In the genomic region with DNA sequence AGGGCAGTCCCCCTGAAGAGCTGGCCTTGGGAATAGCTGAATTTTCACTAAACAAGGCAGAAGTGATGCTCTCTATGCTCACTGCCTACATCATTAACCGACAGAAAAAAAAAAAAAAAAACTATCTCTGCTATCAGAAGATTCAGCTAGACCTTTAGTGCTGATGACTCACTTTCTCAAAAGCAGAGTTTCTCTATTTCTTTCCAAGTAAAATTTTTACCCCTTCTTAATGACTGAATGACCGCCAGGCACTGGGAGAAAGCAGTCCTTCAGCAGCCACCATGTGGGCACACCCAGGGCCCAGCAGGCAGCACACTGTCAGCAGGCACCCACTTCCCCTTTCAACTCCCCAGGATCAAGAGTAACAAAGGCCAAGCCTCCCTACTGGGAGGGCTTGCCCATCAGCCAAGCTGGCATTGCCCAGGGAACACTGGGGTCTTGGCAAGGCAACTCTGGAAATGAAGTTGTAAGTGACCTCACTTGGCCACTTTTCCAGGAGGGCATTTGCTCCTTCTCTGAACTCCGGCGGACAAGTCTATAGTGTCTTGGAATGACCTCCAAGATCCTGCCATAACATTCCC, we compare ENCODE assay signal across 12 cellular contexts.
"Had no signal": no experiment of that assay in that cellular context is flagged by ENCODE, and none has a peak within 500 bp of the region (broad histone marks: within the 10 kb centered on the region; RNA-seq: fewer than 3 reads in every experiment).

No MANE protein-coding gene starts in this region.

- H3K27ac ChIP-seq: brain microvascular endothelial cell, coronary artery, esophagus muscularis mucosa, left ventricle myocardium inferior, tibial artery had no signal

- H3K9me3 ChIP-seq: esophagus muscularis mucosa, left ventricle myocardium inferior, tibial artery had no signal

- DNase-seq: activated CD4-positive, alpha-beta T cell treated with anti-CD3 and anti-CD28 coated beads, Interleukin-2, amount 10 ng/mL, durations not matched to agents 7 days and 5 days; activated naive CD4-positive, alpha-beta T cell; activated naive CD8-positive, alpha-beta T cell treated with anti-CD3 and anti-CD28 coated beads, Interleukin-2, amount 10 ng/mL, durations not matched to agents 7 days and 5 days; brain microvascular endothelial cell; effector CD4-positive, alpha-beta T cell; glutamatergic neuron; left ventricle myocardium inferior; naive B cell; tibial artery had no signal

- H3K4me1 ChIP-seq: esophagus muscularis mucosa, left ventricle myocardium inferior had no signal

- H3K4me3 ChIP-seq: coronary artery, esophagus muscularis mucosa, left ventricle myocardium inferior, tibial artery had no signal

- ATAC-seq: stimulated activated effector memory CD8-positive, alpha-beta T cell treated with anti-CD3 and anti-CD28 coated beads, Interleukin-12 subunit alpha, Interleukin-12 subunit beta, amount 100 ng/mL, for 72 hours had no signal

- H3K36me3 ChIP-seq: brain microvascular endothelial cell, esophagus muscularis mucosa, left ventricle myocardium inferior, tibial artery had no signal

- H3K27me3 ChIP-seq: brain microvascular endothelial cell, esophagus muscularis mucosa, tibial artery had no signal
